In genomic region chr4:82235346-82235745, GRCh38 we compare ENCODE assay signal across 32 cellular contexts.
"Had no signal": no experiment of that assay in that cellular context is flagged by ENCODE, and none has a peak within 500 bp of the region (broad histone marks: within the 10 kb centered on the region; RNA-seq: fewer than 3 reads in every experiment).

No MANE protein-coding gene starts in this region.

- H3K36me3 ChIP-seq: adrenal gland, ascending aorta, brain microvascular endothelial cell, breast epithelium, cardiac muscle cell had no signal

- H3K27ac ChIP-seq: adrenal gland, ascending aorta, body of pancreas, brain microvascular endothelial cell, breast epithelium, cardiac muscle cell had no signal

- H3K4me1 ChIP-seq: ascending aorta, body of pancreas, breast epithelium had no signal

- DNase-seq: activated effector memory CD4-positive, alpha-beta T cell treated with anti-CD3 and anti-CD28 coated beads, Interleukin-2, amount 50 U/mL, for 16 hours; activated effector memory CD4-positive, alpha-beta T cell treated with Interleukin-2 at 50 U/mL for 16 hours; activated gamma-delta T cell; activated gamma-delta T cell treated with Interleukin-2 at 50 U/mL for 16 hours; activated naive CD4-positive, alpha-beta T cell; activated naive CD4-positive, alpha-beta T cell treated with anti-CD3 and anti-CD28 coated beads for 36 hours; activated naive CD4-positive, alpha-beta T cell treated with anti-CD3 and anti-CD28 coated beads, Interleukin-2, amount 10 ng/mL, durations not matched to agents 7 days and 5 days; activated naive CD4-positive, alpha-beta T cell treated with anti-CD3 and anti-CD28 coated beads, Interleukin-2, amount 50 U/mL, for 16 hours; activated naive CD4-positive, alpha-beta T cell treated with Interleukin-2 at 50 U/mL for 16 hours; activated naive CD8-positive, alpha-beta T cell treated with anti-CD3 and anti-CD28 coated beads for 36 hours; activated naive CD8-positive, alpha-beta T cell treated with anti-CD3 and anti-CD28 coated beads, Interleukin-2, amount 10 ng/mL, durations not matched to agents 7 days and 5 days; activated naive CD8-positive, alpha-beta T cell treated with anti-CD3 and anti-CD28 coated beads, Interleukin-2, amount 50 U/mL, for 24 hours; activated T-cell treated with anti-CD3 and anti-CD28 coated beads, Interleukin-2, amount 50 U/mL, for 1 hour; activated T-cell treated with anti-CD3 and anti-CD28 coated beads, Interleukin-2, amount 50 U/mL, for 24 hours; activated T-cell treated with anti-CD3 and anti-CD28 coated beads, Interleukin-2, amount 50 U/mL, for 4 hours; activated T-cell treated with anti-CD3 and anti-CD28 coated beads, Interleukin-2, amount 50 U/mL, for 48 hours; activated T-cell treated with anti-CD3 and anti-CD28 coated beads, Interleukin-2, amount 50 U/mL, for 72 hours; adrenal gland; amniotic stem cell; amygdala; anterior cingulate cortex; aorta; body of pancreas; brain microvascular endothelial cell; caudate nucleus; central memory CD4-positive, alpha-beta T cell; cerebellar nuclear complex had no signal

- ATAC-seq: activated naive CD4-positive, alpha-beta T cell treated with anti-CD3 and anti-CD28 coated beads, Interleukin-2, amount 50 U/mL, for 72 hours; activated naive CD8-positive, alpha-beta T cell treated with anti-CD3 and anti-CD28 coated beads, Interleukin-2, amount 50 U/mL, for 24 hours; activated T-cell treated with anti-CD3 and anti-CD28 coated beads, Interleukin-2, amount 50 U/mL, for 4 hours; activated T-cell treated with anti-CD3 and anti-CD28 coated beads, Interleukin-2, amount 50 U/mL, for 72 hours; activated T-helper 17 cell treated with anti-CD3 and anti-CD28 coated beads, Interleukin-2, amount 50 U/mL, for 72 hours; body of pancreas had no signal

- H3K4me3 ChIP-seq: adrenal gland, ascending aorta, body of pancreas, breast epithelium, cardiac muscle cell had no signal

- H3K9me3 ChIP-seq: adrenal gland, ascending aorta, body of pancreas, breast epithelium had no signal

- H3K27me3 ChIP-seq: adrenal gland, ascending aorta, body of pancreas, brain microvascular endothelial cell, breast epithelium, cardiac muscle cell had no signal
